29 cellular contexts compared by ENCODE assay signal in the genomic region with DNA sequence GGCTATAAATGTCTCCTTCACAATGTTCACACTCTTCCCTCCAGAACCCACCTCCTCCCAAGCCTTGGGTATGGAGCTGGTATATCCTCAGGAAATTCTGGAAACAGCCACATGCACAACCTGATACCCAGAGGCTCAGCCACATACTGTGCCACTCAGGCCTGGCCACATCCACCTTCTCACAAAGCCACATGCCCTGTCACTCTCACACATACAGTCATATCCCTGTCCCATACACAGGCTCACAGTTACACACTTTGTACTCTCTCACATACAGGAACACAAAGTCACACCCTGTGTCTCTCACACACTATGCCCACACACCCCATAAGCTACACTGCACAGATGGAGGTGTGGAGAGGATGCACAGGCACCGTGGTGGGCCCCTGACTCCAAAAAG. TPM values are rescaled to one million over a fixed set of nuclear protein-coding genes. Genes with fewer than 3 reads are reported as not detected.
DNase-seq lines count a peak whose midpoint lies in the region; ATAC-seq, FAIRE-seq and TF ChIP-seq lines count a peak whose summit lies in the region.
"Had no signal": no experiment of that assay in that cellular context is flagged by ENCODE, and none has a peak within 500 bp of the region (broad histone marks: within the 10 kb centered on the region; RNA-seq: fewer than 3 reads in every experiment).

No MANE protein-coding gene starts in this region.

- no peaks in the 10 kb centered on the region for H3K27me3 Mint-ChIP-seq in T-helper 1 cell treated with Interleukin-12 subunit alpha and Interleukin-12 subunit beta and Interleukin-4 antibody, amounts not matched to agents 30 μg/mL and 1 μg/mL, for 36 hours (ENCODE audit: low read depth)
- no peaks in the 10 kb centered on the region for H3K27me3 Mint-ChIP-seq in activated T-helper 2 cell treated with anti-CD3 and anti-CD28 coated beads, Interferon-gamma antibody, Interleukin-2, Interleukin-4, amounts not matched to agents 10 μg/mL and 5 μg/mL and 100 μg/mL, durations not matched to agents 14 hours and 24 hours and 36 hours (ENCODE audit: low read depth)
- peaks cover 0 to 4% (median 0%) of the 10 kb centered on the region in 5 donors for H3K27me3 Mint-ChIP-seq in naive thymus-derived CD4-positive, alpha-beta T cell

- CTCF ChIA-PET in naive thymus-derived CD4-positive, alpha-beta T cell (lab: Charles Lee) = interaction anchor here (0.7 to 2.2 kb wide), 4 partner anchors 8 to 177 kb away, joined by 3 to 9 read pairs (median 5); a partner anchor contains a TSS

- peak; percentile 63 for FAIRE-seq in GM12891 (lab: Jason Lieb, UNC)
- FAIRE-seq: HTR-8/SVneo had no signal

- H3K9me3 Mint-ChIP-seq in T-helper 1 cell treated with Interleukin-12 subunit alpha and Interleukin-12 subunit beta and Interleukin-4 antibody, amounts not matched to agents 30 μg/mL and 1 μg/mL, for 36 hours = no peaks in the 10 kb centered on the region
- H3K9me3 Mint-ChIP-seq in activated T-helper 2 cell treated with anti-CD3 and anti-CD28 coated beads, Interferon-gamma antibody, Interleukin-2, Interleukin-4, amounts not matched to agents 10 μg/mL and 5 μg/mL and 100 μg/mL, durations not matched to agents 14 hours and 24 hours and 36 hours = no peaks in the 10 kb centered on the region
- peaks cover 0 to 17% (median 0%) of the 10 kb centered on the region in 11 donors for H3K9me3 Mint-ChIP-seq in naive thymus-derived CD4-positive, alpha-beta T cell

- DNase-seq in T-helper 1 cell = no peak
- DNase-seq in GM12891 (ENCODE audit: insufficient read length, low spot score) = no peak
- DNase-seq in activated T-helper 2 cell treated with anti-CD3 and anti-CD28 coated beads, Interferon-gamma antibody, Interleukin-2, Interleukin-4, amounts not matched to agents 10 μg/mL and 5 μg/mL and 100 μg/mL, durations not matched to agents 14 hours and 24 hours and 36 hours (ENCODE audit: low spot score) = no peak
- no peak for DNase-seq in naive thymus-derived CD4-positive, alpha-beta T cell
- no peak for DNase-seq in DMS153 treated with DMSO at 0.1 percent for 48 hours (lab: John Stamatoyannopoulos, UW; ENCODE audit: unreplicated experiment)
- no peak for DNase-seq in germinal center (ENCODE audit: low spot score)
- no peak for DNase-seq in Kasumi-1 (lab: John Stamatoyannopoulos, UW)
- DNase-seq: activated CD8-positive, alpha-beta memory T cell treated with anti-CD3 and anti-CD28 coated beads, Interleukin-2, amount 50 U/mL, for 48 hours; AML-193; brain microvascular endothelial cell; Calu3; left ventricle myocardium inferior; NCI-H1092 treated with DMSO at 0.1 percent for 48 hours; NCI-H2081 treated with DMSO at 0.1 percent for 48 hours; NK-92 treated with Interleukin-12 subunit alpha and Interleukin-12 subunit beta, amount 100 ng/mL, for 24 hours; occipital lobe; spleen; stimulated activated CD4-positive, alpha-beta T cell treated with anti-CD3 and anti-CD28 coated beads, Interleukin-4, amount 100 ng/mL, for 24 hours; T1000 had no signal

- peaks cover 29 to 58% of the 10 kb centered on the region in 2 donors for H3K4me1 ChIP-seq in naive thymus-derived CD4-positive, alpha-beta T cell (ENCODE audit: control insufficient read depth in 2 of 2, insufficient read depth in 2 of 2, low read length in 2 of 2)
- H3K4me1 ChIP-seq: uterus had no signal

- no peak for ATAC-seq in naive thymus-derived CD4-positive, alpha-beta T cell

- H3K4me3 ChIP-seq in naive thymus-derived CD4-positive, alpha-beta T cell (ENCODE audit: low read length) = no peak overlapping the region
- H3K4me3 ChIP-seq: HAP-1, left ventricle myocardium inferior, Peyer's patch, SK-N-MC, spleen, uterus had no signal

- no peaks in the 10 kb centered on the region for H3K36me3 Mint-ChIP-seq in T-helper 1 cell treated with Interleukin-12 subunit alpha and Interleukin-12 subunit beta and Interleukin-4 antibody, amounts not matched to agents 30 μg/mL and 1 μg/mL, for 36 hours (ENCODE audit: low read depth)
- H3K36me3 Mint-ChIP-seq in activated T-helper 2 cell treated with anti-CD3 and anti-CD28 coated beads, Interferon-gamma antibody, Interleukin-2, Interleukin-4, amounts not matched to agents 10 μg/mL and 5 μg/mL and 100 μg/mL, durations not matched to agents 14 hours and 24 hours and 36 hours (ENCODE audit: low read depth) = no peaks in the 10 kb centered on the region
- H3K36me3 Mint-ChIP-seq in naive thymus-derived CD4-positive, alpha-beta T cell = peaks cover 0 to 6% (median 0%) of the 10 kb centered on the region in 5 donors

- POLR2A ChIA-PET in naive thymus-derived CD4-positive, alpha-beta T cell (lab: Charles Lee) = interaction anchor here (0.6 to 8.8 kb wide), 3 partner anchors 15 to 184 kb away, joined by 3 to 71 read pairs (median 3); a partner anchor contains a TSS

- no peak overlapping the region for H3K27ac Mint-ChIP-seq in T-helper 1 cell treated with Interleukin-12 subunit alpha and Interleukin-12 subunit beta and Interleukin-4 antibody, amounts not matched to agents 30 μg/mL and 1 μg/mL, for 36 hours
- peak overlapping the region; percentile 63 for H3K27ac Mint-ChIP-seq in activated T-helper 2 cell treated with anti-CD3 and anti-CD28 coated beads, Interferon-gamma antibody, Interleukin-2, Interleukin-4, amounts not matched to agents 10 μg/mL and 5 μg/mL and 100 μg/mL, durations not matched to agents 14 hours and 24 hours and 36 hours
- H3K27ac Mint-ChIP-seq in naive thymus-derived CD4-positive, alpha-beta T cell = peak overlapping the region; percentile 21 to 99 (median 86)

- H3K4me3 Mint-ChIP-seq in T-helper 1 cell treated with Interleukin-12 subunit alpha and Interleukin-12 subunit beta and Interleukin-4 antibody, amounts not matched to agents 30 μg/mL and 1 μg/mL, for 36 hours = peak overlapping the region; percentile 39
- H3K4me3 Mint-ChIP-seq in activated T-helper 2 cell treated with anti-CD3 and anti-CD28 coated beads, Interferon-gamma antibody, Interleukin-2, Interleukin-4, amounts not matched to agents 10 μg/mL and 5 μg/mL and 100 μg/mL, durations not matched to agents 14 hours and 24 hours and 36 hours (ENCODE audit: low read depth) = peak overlapping the region; percentile 10
- H3K4me3 Mint-ChIP-seq in naive thymus-derived CD4-positive, alpha-beta T cell = peak overlapping the region in 9 of 10 donors; percentile 30 to 63 (median 49)

- intact Hi-C loops in activated T-helper 2 cell treated with anti-CD3 and anti-CD28 coated beads, Interferon-gamma antibody, Interleukin-2, Interleukin-4, amounts not matched to agents 10 μg/mL and 5 μg/mL and 100 μg/mL, durations not matched to agents 14 hours and 24 hours and 36 hours (cut with micrococcal nuclease) = loop anchor here (10.0 kb wide), 2 partner anchors 561 to 1081 kb away; a partner anchor contains a TSS
- intact Hi-C loops in naive thymus-derived CD4-positive, alpha-beta T cell (cut with micrococcal nuclease) = loop anchor here (5.0 to 10.0 kb wide), 4 partner anchors 51 to 799 kb away; a partner anchor contains a TSS

- no peak for TF ChIP-seq POLR2A in GM12891 (IDR thresholded peaks at IDR 0.05; ENCODE audit: low read depth, low read length)

- no peaks in the 10 kb centered on the region for H3K36me3 ChIP-seq in naive thymus-derived CD4-positive, alpha-beta T cell (ENCODE audit: control insufficient read depth in 2 of 3, insufficient read depth in 3 of 3, low read length in 3 of 3)
- H3K36me3 ChIP-seq: brain microvascular endothelial cell, HAP-1, left ventricle myocardium inferior, Peyer's patch, uterus had no signal

- no peaks in the 10 kb centered on the region for H3K27me3 ChIP-seq in naive thymus-derived CD4-positive, alpha-beta T cell (ENCODE audit: control insufficient read depth in 2 of 2, insufficient read depth in 2 of 2, low read length in 2 of 2)
- H3K27me3 ChIP-seq: brain microvascular endothelial cell, Peyer's patch, spleen, uterus had no signal

- peaks cover 48% of the 10 kb centered on the region for H3K4me1 Mint-ChIP-seq in T-helper 1 cell treated with Interleukin-12 subunit alpha and Interleukin-12 subunit beta and Interleukin-4 antibody, amounts not matched to agents 30 μg/mL and 1 μg/mL, for 36 hours (ENCODE audit: low read depth)
- H3K4me1 Mint-ChIP-seq in activated T-helper 2 cell treated with anti-CD3 and anti-CD28 coated beads, Interferon-gamma antibody, Interleukin-2, Interleukin-4, amounts not matched to agents 10 μg/mL and 5 μg/mL and 100 μg/mL, durations not matched to agents 14 hours and 24 hours and 36 hours (ENCODE audit: low read depth) = peaks cover 54% of the 10 kb centered on the region
- H3K4me1 Mint-ChIP-seq in naive thymus-derived CD4-positive, alpha-beta T cell = peaks cover 46 to 66% (median 59%) of the 10 kb centered on the region in 7 donors

- no peaks in the 10 kb centered on the region for H3K9me3 ChIP-seq in naive thymus-derived CD4-positive, alpha-beta T cell (ENCODE audit: control insufficient read depth in 2 of 3, low read length in 3 of 3)
- H3K9me3 ChIP-seq: HAP-1, left ventricle myocardium inferior, Peyer's patch, spleen, uterus had no signal

- no peak overlapping the region for H3K27ac ChIP-seq in naive thymus-derived CD4-positive, alpha-beta T cell (ENCODE audit: low read depth, low read length)
- H3K27ac ChIP-seq: 22Rv1, brain microvascular endothelial cell, Peyer's patch, SK-N-MC, uterus had no signal

RNA-seq across cellular contexts. Expression of a gene that starts 10.1 kb away (rescaled TPM):
- polyA plus RNA-seq in GM12891 (2012; ENCODE audit: low read depth, missing spikeins) = 1.5 TPM
- total RNA-seq in activated T-helper 2 cell treated with anti-CD3 and anti-CD28 coated beads, Interferon-gamma antibody, Interleukin-2, Interleukin-4, amounts not matched to agents 10 μg/mL and 5 μg/mL and 100 μg/mL, durations not matched to agents 14 hours and 24 hours and 36 hours = 3.2 TPM in 2 replicates
- total RNA-seq in naive thymus-derived CD4-positive, alpha-beta T cell = 1 to 10 TPM; 1.9 to 6.3 (median 2.6) TPM
- polyA plus RNA-seq in naive thymus-derived CD4-positive, alpha-beta T cell = under 1 TPM in 1 of 2 donors, not detected in 1; 0.27 TPM

RNA-seq across cellular contexts. Expression of a gene that starts 15.2 kb away (rescaled TPM):
- polyA plus RNA-seq in GM12891 (2012; ENCODE audit: low read depth, missing spikeins) = 67.5 TPM
- 119 and 122 TPM in 2 replicates for total RNA-seq in activated T-helper 2 cell treated with anti-CD3 and anti-CD28 coated beads, Interferon-gamma antibody, Interleukin-2, Interleukin-4, amounts not matched to agents 10 μg/mL and 5 μg/mL and 100 μg/mL, durations not matched to agents 14 hours and 24 hours and 36 hours
- 100 to 1,000 TPM; 154 to 338 (median 321) TPM for total RNA-seq in naive thymus-derived CD4-positive, alpha-beta T cell
- 10 to 100 TPM; 45.8 to 47.6 TPM for polyA plus RNA-seq in naive thymus-derived CD4-positive, alpha-beta T cell

RNA-seq across cellular contexts. Expression of a gene that starts 50.2 kb away (rescaled TPM):
- polyA plus RNA-seq in GM12891 (2012; ENCODE audit: low read depth, missing spikeins) = 80.2 TPM
- 139 and 140 TPM in 2 replicates for total RNA-seq in activated T-helper 2 cell treated with anti-CD3 and anti-CD28 coated beads, Interferon-gamma antibody, Interleukin-2, Interleukin-4, amounts not matched to agents 10 μg/mL and 5 μg/mL and 100 μg/mL, durations not matched to agents 14 hours and 24 hours and 36 hours
- total RNA-seq in naive thymus-derived CD4-positive, alpha-beta T cell = 10 to 100 TPM; 10.9 to 31.3 (median 16.2) TPM
- 10 to 100 TPM; 10.3 to 13.7 TPM for polyA plus RNA-seq in naive thymus-derived CD4-positive, alpha-beta T cell

RNA-seq across cellular contexts. Expression of a gene that starts 57.6 kb away (rescaled TPM):
- polyA plus RNA-seq in GM12891 (2012; ENCODE audit: low read depth, missing spikeins) = 0.15 TPM
- total RNA-seq in activated T-helper 2 cell treated with anti-CD3 and anti-CD28 coated beads, Interferon-gamma antibody, Interleukin-2, Interleukin-4, amounts not matched to agents 10 μg/mL and 5 μg/mL and 100 μg/mL, durations not matched to agents 14 hours and 24 hours and 36 hours = not detected in 2 replicates
- not detected for total RNA-seq in naive thymus-derived CD4-positive, alpha-beta T cell
- not detected for polyA plus RNA-seq in naive thymus-derived CD4-positive, alpha-beta T cell
- total RNA-seq: Calu3, dermis microvascular lymphatic vessel endothelial cell, left ventricle myocardium inferior, LHCN-M2, mononuclear cell, occipital lobe, Peyer's patch, spleen, uterus had no signal
